In genomic region chr9:79661279-79661678, GRCh38 we compare ENCODE assay signal across 27 cellular contexts.
DNase-seq lines count a peak whose midpoint lies in the region; ATAC-seq, FAIRE-seq and TF ChIP-seq lines count a peak whose summit lies in the region.
"Had no signal": no experiment of that assay in that cellular context is flagged by ENCODE, and none has a peak within 500 bp of the region (broad histone marks: within the 10 kb centered on the region; RNA-seq: fewer than 3 reads in every experiment).

No MANE protein-coding gene starts in this region.

- ATAC-seq in CD8-positive, alpha-beta T cell, result no peak
- ATAC-seq: A549; activated CD4-positive, alpha-beta T cell treated with anti-CD3 and anti-CD28 coated beads for 36 hours; left ventricle myocardium superior; naive thymus-derived CD4-positive, alpha-beta T cell had no signal

- no peaks in the 10 kb centered on the region for H3K9me3 ChIP-seq in CD8-positive, alpha-beta T cell (ENCODE audit: low read length)
- H3K9me3 ChIP-seq: A549, HAP-1, MG63, SJCRH30, vagina had no signal

- intact Hi-C loops in CD8-positive, alpha-beta T cell (cut with DNase I, micrococcal nuclease), result no loop called here

- no peaks in the 10 kb centered on the region for H3K27me3 Mint-ChIP-seq in activated naive CD4-positive, alpha-beta T cell treated with anti-CD3 and anti-CD28 coated beads, Interleukin-2, amount 10 ng/mL, durations not matched to agents 7 days and 5 days
- no peaks in the 10 kb centered on the region for H3K27me3 Mint-ChIP-seq in CD8-positive, alpha-beta T cell (ENCODE audit: low read depth)
- H3K27me3 Mint-ChIP-seq: activated CD4-positive, alpha-beta T cell treated with anti-CD3 and anti-CD28 coated beads for 36 hours; B cell; dendritic cell treated with granulocyte-macrophage colony-stimulating factor and Interleukin-4, amounts not matched to agents 40 ng/mL and 50 ng/mL, for 4 days; naive thymus-derived CD4-positive, alpha-beta T cell; stimulated activated naive CD8-positive, alpha-beta T cell treated with anti-CD3 and anti-CD28 coated beads, Interleukin-15, Interleukin-2, amounts not matched to agents 100 ng/mL and 50 ng/mL, for 24 hours had no signal

- no peak for TF ChIP-seq CTCF in CD8-positive, alpha-beta T cell (IDR thresholded peaks at IDR 0.05)

- CTCF ChIA-PET in activated naive CD4-positive, alpha-beta T cell treated with anti-CD3 and anti-CD28 coated beads, Interleukin-2, amount 10 ng/mL, durations not matched to agents 7 days and 5 days (lab: Charles Lee), result no interaction called here
- CTCF ChIA-PET in CD8-positive, alpha-beta T cell (lab: Charles Lee), result interaction anchor here (0.6 kb wide), 1 partner anchor 1607 kb away, joined by 3 read pairs; no protein-coding TSS in a partner anchor

- no peak overlapping the region for H3K27ac Mint-ChIP-seq in activated naive CD4-positive, alpha-beta T cell treated with anti-CD3 and anti-CD28 coated beads, Interleukin-2, amount 10 ng/mL, durations not matched to agents 7 days and 5 days
- no peak overlapping the region for H3K27ac Mint-ChIP-seq in CD8-positive, alpha-beta T cell
- H3K27ac Mint-ChIP-seq: activated CD4-positive, alpha-beta T cell treated with anti-CD3 and anti-CD28 coated beads for 36 hours; B cell; dendritic cell treated with granulocyte-macrophage colony-stimulating factor and Interleukin-4, amounts not matched to agents 40 ng/mL and 50 ng/mL, for 4 days; stimulated activated naive CD8-positive, alpha-beta T cell treated with anti-CD3 and anti-CD28 coated beads, Interleukin-15, Interleukin-2, amounts not matched to agents 100 ng/mL and 50 ng/mL, for 24 hours had no signal

- H3K4me3 Mint-ChIP-seq in activated naive CD4-positive, alpha-beta T cell treated with anti-CD3 and anti-CD28 coated beads, Interleukin-2, amount 10 ng/mL, durations not matched to agents 7 days and 5 days, result no peak overlapping the region
- no peak overlapping the region for H3K4me3 Mint-ChIP-seq in CD8-positive, alpha-beta T cell
- H3K4me3 Mint-ChIP-seq: activated CD4-positive, alpha-beta T cell treated with anti-CD3 and anti-CD28 coated beads for 36 hours; B cell; dendritic cell treated with granulocyte-macrophage colony-stimulating factor and Interleukin-4, amounts not matched to agents 40 ng/mL and 50 ng/mL, for 4 days; stimulated activated naive CD8-positive, alpha-beta T cell treated with anti-CD3 and anti-CD28 coated beads, Interleukin-15, Interleukin-2, amounts not matched to agents 100 ng/mL and 50 ng/mL, for 24 hours had no signal

- H3K27ac ChIP-seq in CD8-positive, alpha-beta T cell (ENCODE audit: low read depth, low read length), result no peak overlapping the region
- H3K27ac ChIP-seq: A549, SJCRH30, vagina had no signal

- H3K4me1 Mint-ChIP-seq in activated naive CD4-positive, alpha-beta T cell treated with anti-CD3 and anti-CD28 coated beads, Interleukin-2, amount 10 ng/mL, durations not matched to agents 7 days and 5 days, result peaks cover 14% of the 10 kb centered on the region
- H3K4me1 Mint-ChIP-seq in CD8-positive, alpha-beta T cell (ENCODE audit: low read depth), result peaks cover 36% of the 10 kb centered on the region

- H3K4me1 ChIP-seq in CD8-positive, alpha-beta T cell (ENCODE audit: insufficient read depth, low read length), result no peaks in the 10 kb centered on the region

- DNase-seq in NCI-H510A treated with DMSO at 0.1 percent for 48 hours (lab: John Stamatoyannopoulos, UW) (peak; percentile 6), NCI-H510A (lab: John Stamatoyannopoulos, UW) (no peak), NCI-H82 (lab: John Stamatoyannopoulos, UW) (peak; percentile 82), RCC 7860 (ENCODE audit: low spot score) (no peak)
- no peak for DNase-seq in activated naive CD4-positive, alpha-beta T cell treated with anti-CD3 and anti-CD28 coated beads, Interleukin-2, amount 10 ng/mL, durations not matched to agents 7 days and 5 days
- no peak for DNase-seq in CD8-positive, alpha-beta T cell
- DNase-seq in activated CD4-positive, CD25-positive, alpha-beta regulatory T cell (lab: John Stamatoyannopoulos, UW), result no peak
- DNase-seq: activated CD4-positive, alpha-beta T cell treated with anti-CD3 and anti-CD28 coated beads for 36 hours; activated effector memory CD4-positive, alpha-beta T cell treated with Interleukin-2 at 50 U/mL for 16 hours; activated T-cell treated with anti-CD3 and anti-CD28 coated beads for 4 hours; central memory CD4-positive, alpha-beta T cell; GF-D8; islet precursor cell; KG1; left ventricle myocardium superior; MG63; naive thymus-derived CD4-positive, alpha-beta T cell; T-helper 1 cell had no signal

- H3K4me3 ChIP-seq in CD8-positive, alpha-beta T cell (ENCODE audit: low read depth, low read length), result no peak overlapping the region
- H3K4me3 ChIP-seq: A549, HAP-1, MG63, SJCRH30, vagina had no signal

- H3K36me3 ChIP-seq in CD8-positive, alpha-beta T cell (ENCODE audit: insufficient read depth, low read length), result no peaks in the 10 kb centered on the region
- H3K36me3 ChIP-seq: HAP-1, MG63, vagina had no signal

- peak; percentile 29 for FAIRE-seq in endometrium (lab: Jason Lieb, UNC)
- no peak for FAIRE-seq in RCC 7860 (lab: Jason Lieb, UNC)
- FAIRE-seq: A549, HTR-8/SVneo had no signal

- peaks cover 17% of the 10 kb centered on the region for H3K36me3 Mint-ChIP-seq in activated naive CD4-positive, alpha-beta T cell treated with anti-CD3 and anti-CD28 coated beads, Interleukin-2, amount 10 ng/mL, durations not matched to agents 7 days and 5 days
- H3K36me3 Mint-ChIP-seq in CD8-positive, alpha-beta T cell, result peaks cover 48% of the 10 kb centered on the region

- POLR2A ChIA-PET in CD8-positive, alpha-beta T cell (lab: Charles Lee), result interaction anchor here (0.8 kb wide), 1 partner anchor 13 kb away, joined by 4 read pairs; no protein-coding TSS in a partner anchor

- no peaks in the 10 kb centered on the region for H3K9me3 Mint-ChIP-seq in activated naive CD4-positive, alpha-beta T cell treated with anti-CD3 and anti-CD28 coated beads, Interleukin-2, amount 10 ng/mL, durations not matched to agents 7 days and 5 days
- H3K9me3 Mint-ChIP-seq in CD8-positive, alpha-beta T cell, result no peaks in the 10 kb centered on the region
- H3K9me3 Mint-ChIP-seq: dendritic cell treated with granulocyte-macrophage colony-stimulating factor and Interleukin-4, amounts not matched to agents 40 ng/mL and 50 ng/mL, for 4 days; naive thymus-derived CD4-positive, alpha-beta T cell; stimulated activated naive CD8-positive, alpha-beta T cell treated with anti-CD3 and anti-CD28 coated beads, Interleukin-15, Interleukin-2, amounts not matched to agents 100 ng/mL and 50 ng/mL, for 24 hours had no signal

- no peaks in the 10 kb centered on the region for H3K27me3 ChIP-seq in CD8-positive, alpha-beta T cell (ENCODE audit: insufficient read depth, low read length)
- H3K27me3 ChIP-seq: MG63, SJCRH30, vagina had no signal

Comparison
In these comparisons a context has a peak if more than half of its experiments do, and no peak if none do; other contexts are left out.
1. DNase-seq: peak in NCI-H510A treated with DMSO at 0.1 percent for 48 hours (single experiment) and NCI-H82 (single experiment); none in NCI-H510A (single experiment), activated naive CD4-positive, alpha-beta T cell treated with anti-CD3 and anti-CD28 coated beads, Interleukin-2, amount 10 ng/mL, durations not matched to agents 7 days and 5 days (single experiment), CD8-positive, alpha-beta T cell (0 of 7), activated CD4-positive, CD25-positive, alpha-beta regulatory T cell (0 of 4) and RCC 7860 (single experiment).